16 cellular contexts compared by ENCODE assay signal in genomic region chr15:59516655-59517461, GRCh38.
A peak's percentile ranks its signal among the peaks of the same experiment; 100 is the strongest.
DNase-seq lines count a peak whose midpoint lies in the region; ATAC-seq and TF ChIP-seq lines count a peak whose summit lies in the region.
"Had no signal": no experiment of that assay in that cellular context is flagged by ENCODE, and none has a peak within 500 bp of the region (broad histone marks: within the 10 kb centered on the region; RNA-seq: fewer than 3 reads in every experiment).

No MANE protein-coding gene starts in this region.

- DNase-seq in DMS79 (lab: John Stamatoyannopoulos, UW): peak; percentile 82
- DNase-seq in activated CD4-positive, alpha-beta T cell treated with anti-CD3 and anti-CD28 coated beads, Interleukin-2, amount 50 U/mL, for 1 hour: no peak
- DNase-seq in stimulated activated CD4-positive, alpha-beta T cell treated with anti-CD3 and anti-CD28 coated beads, Interleukin-4, amount 100 ng/mL, for 24 hours: no peak
- DNase-seq in NCI-H128 (lab: John Stamatoyannopoulos, UW; ENCODE audit: unreplicated experiment): no peak
- DNase-seq in vagina (ENCODE audit: extremely low spot score in 2 of 2): no peak
- DNase-seq: activated CD4-positive, alpha-beta memory T cell treated with anti-CD3 and anti-CD28 coated beads, Interleukin-2, amount 10 ng/mL, durations not matched to agents 7 days and 5 days; DMS153; erythroblast; NCI-H2171 had no signal

- peak; percentile 66 for ATAC-seq in GM19395 (IDR thresholded peaks at IDR 0.05; ENCODE audit: unreplicated experiment)
- ATAC-seq in HG03342 (IDR thresholded peaks at IDR 0.05; ENCODE audit: unreplicated experiment): peak; percentile 58

- no peaks in the 10 kb centered on the region for H3K4me1 ChIP-seq in vagina
- H3K4me1 ChIP-seq: prostate gland had no signal

- no peaks in the 10 kb centered on the region for H3K36me3 ChIP-seq in vagina
- H3K36me3 ChIP-seq: prostate gland had no signal

- H3K36me3 Mint-ChIP-seq in dendritic cell treated with granulocyte-macrophage colony-stimulating factor and Interleukin-4, amounts not matched to agents 40 ng/mL and 50 ng/mL, for 4 days (ENCODE audit: low read depth): no peaks in the 10 kb centered on the region
- H3K36me3 Mint-ChIP-seq: activated naive CD8-positive, alpha-beta T cell; mesothelial cell of epicardium had no signal

- TF ChIP-seq POLR2A in vagina (IDR thresholded peaks at IDR 0.05): no peak

- H3K27me3 ChIP-seq in vagina: no peaks in the 10 kb centered on the region

- intact Hi-C loops in dendritic cell treated with granulocyte-macrophage colony-stimulating factor and Interleukin-4, amounts not matched to agents 40 ng/mL and 50 ng/mL, for 4 days (cut with micrococcal nuclease): no loop called here
- intact Hi-C loops in vagina (cut with DNase I): no loop called here

- H3K4me1 Mint-ChIP-seq in dendritic cell treated with granulocyte-macrophage colony-stimulating factor and Interleukin-4, amounts not matched to agents 40 ng/mL and 50 ng/mL, for 4 days (ENCODE audit: low read depth): peaks cover 48% of the 10 kb centered on the region
- H3K4me1 Mint-ChIP-seq: activated CD4-positive, alpha-beta memory T cell treated with anti-CD3 and anti-CD28 coated beads, Interleukin-2, amount 10 ng/mL, durations not matched to agents 7 days and 5 days; mesothelial cell of epicardium had no signal

- no peak for TF ChIP-seq CTCF in vagina (IDR thresholded peaks at IDR 0.05)

- no peaks in the 10 kb centered on the region for H3K9me3 ChIP-seq in vagina
- H3K9me3 ChIP-seq: prostate gland had no signal

- H3K27ac ChIP-seq in vagina: no peak overlapping the region
- H3K27ac ChIP-seq: KMS-11, prostate gland had no signal

- no peak overlapping the region for H3K4me3 Mint-ChIP-seq in dendritic cell treated with granulocyte-macrophage colony-stimulating factor and Interleukin-4, amounts not matched to agents 40 ng/mL and 50 ng/mL, for 4 days
- H3K4me3 Mint-ChIP-seq: activated CD4-positive, alpha-beta memory T cell treated with anti-CD3 and anti-CD28 coated beads, Interleukin-2, amount 10 ng/mL, durations not matched to agents 7 days and 5 days; activated naive CD8-positive, alpha-beta T cell; mesothelial cell of epicardium had no signal

- peak overlapping the region; percentile 75 for H3K27ac Mint-ChIP-seq in dendritic cell treated with granulocyte-macrophage colony-stimulating factor and Interleukin-4, amounts not matched to agents 40 ng/mL and 50 ng/mL, for 4 days
- H3K27ac Mint-ChIP-seq: activated CD4-positive, alpha-beta memory T cell treated with anti-CD3 and anti-CD28 coated beads, Interleukin-2, amount 10 ng/mL, durations not matched to agents 7 days and 5 days; activated naive CD8-positive, alpha-beta T cell; mesothelial cell of epicardium had no signal

- H3K27me3 Mint-ChIP-seq in dendritic cell treated with granulocyte-macrophage colony-stimulating factor and Interleukin-4, amounts not matched to agents 40 ng/mL and 50 ng/mL, for 4 days: no peaks in the 10 kb centered on the region
- H3K27me3 Mint-ChIP-seq: activated naive CD8-positive, alpha-beta T cell had no signal

- no peak overlapping the region for H3K4me3 ChIP-seq in vagina
- H3K4me3 ChIP-seq: prostate gland had no signal

- no peaks in the 10 kb centered on the region for H3K9me3 Mint-ChIP-seq in dendritic cell treated with granulocyte-macrophage colony-stimulating factor and Interleukin-4, amounts not matched to agents 40 ng/mL and 50 ng/mL, for 4 days
- H3K9me3 Mint-ChIP-seq: activated CD4-positive, alpha-beta memory T cell treated with anti-CD3 and anti-CD28 coated beads, Interleukin-2, amount 10 ng/mL, durations not matched to agents 7 days and 5 days; mesothelial cell of epicardium had no signal
